In genomic region chr10:11515596-11516418, GRCh38 we compare ENCODE assay signal across 8 cellular contexts.
A peak's percentile ranks its signal among the peaks of the same experiment; 100 is the strongest.
DNase-seq lines count a peak whose midpoint lies in the region; ATAC-seq, FAIRE-seq and TF ChIP-seq lines count a peak whose summit lies in the region.

No MANE protein-coding gene starts in this region.

- no peak overlapping the region for H3K56ac ChIP-seq in H1 (replicated peaks; ENCODE audit: insufficient read length, low read depth, low read length)

- 64% methylated on average over 5 of the region's 5 CpGs; no CpG with 5 or more reads in 1 of the 2 experiments for WGBS in H1 (ENCODE audit: extremely low coverage in 1 of 2, insufficient coverage in 1 of 2, insufficient read length in 1 of 2, insufficient replicate concordance in 2 of 2, low coverage in 1 of 2, low lambda C conversion rate in 2 of 2, missing lambda C conversion rate in 1 of 2), 2 experiments

- peaks cover 0 to 4% of the 10 kb centered on the region in 2 experiments; a peak in 1 of 4 replicates for H3K79me2 ChIP-seq in H1 (ENCODE audit: control insufficient read depth in 1 of 2, insufficient read depth in 2 of 2, low read length in 2 of 2)

- CTCF ChIA-PET in HEK293 (lab: Yijun Ruan, JAX): interaction anchor here (0.5 to 3.9 kb wide), 23 partner anchors 8 to 1229 kb away, joined by 3 to 59 read pairs (median 4); no protein-coding TSS in a partner anchor
- CTCF ChIA-PET in H1 (lab: Charles Lee; ENCODE audit: partially characterized antibody): interaction anchor here (0.7 to 3.5 kb wide), 21 partner anchors 10 to 414 kb away, joined by 3 to 80 read pairs (median 4); no protein-coding TSS in a partner anchor

- POLR2A ChIA-PET in HEK293 (lab: Yijun Ruan, JAX) (no interaction called here), H1 (lab: Charles Lee; ENCODE audit: partially characterized antibody) (interaction anchor here (0.7 to 1.1 kb wide), 2 partner anchors 14 to 242 kb away, joined by 3 to 8 read pairs; no protein-coding TSS in a partner anchor)

- H3K36me3 ChIP-seq in HEK293 (ENCODE audit: control insufficient read depth in 2 of 2, insufficient read depth in 1 of 2, low read length in 2 of 2) (no peaks in the 10 kb centered on the region), WERI-Rb-1 (no peaks in the 10 kb centered on the region), H1 (ENCODE audit: control insufficient read depth in 2 of 4, insufficient read depth in 4 of 4, low read length in 3 of 4) (0 out of 8 replicates have a peak, but pooled peaks cover 0 to 4% (median 2%) of the 10 kb centered on the region in 4 experiments), mucosa of descending colon (ENCODE audit: low read depth) (no peaks in the 10 kb centered on the region), uterus (no peaks in the 10 kb centered on the region)

- no peak overlapping the region for H3K4me2 ChIP-seq in H1 (ENCODE audit: insufficient read depth in 1 of 2, low read depth in 2 of 2, low read length in 2 of 2)

- no peak overlapping the region for H2BK120ac ChIP-seq in H1 (replicated peaks; ENCODE audit: low read depth, low read length)

- H3K27ac ChIP-seq in HEK293 (ENCODE audit: extremely low read depth, low read depth, low read length) (no peak overlapping the region), WERI-Rb-1 (no peak overlapping the region), H1 (ENCODE audit: low read depth, low read length) (no peak overlapping the region), uterus (no peak overlapping the region)

- H3K4me1 ChIP-seq in HEK293 (ENCODE audit: control insufficient read depth, insufficient read depth, low read length) (no peaks in the 10 kb centered on the region), H1 (replicated peaks in 1 of 4; ENCODE audit: control insufficient read depth in 3 of 4, insufficient read depth in 4 of 4, low read length in 3 of 4) (peaks cover 0 to 5% (median 0%) of the 10 kb centered on the region in 4 experiments; a peak in 1 of 7 replicates), mucosa of descending colon (ENCODE audit: low read depth) (no peaks in the 10 kb centered on the region), uterus (no peaks in the 10 kb centered on the region)

- no peak overlapping the region for H4K91ac ChIP-seq in H1 (replicated peaks; ENCODE audit: insufficient read length, low read length)

- H2BK15ac ChIP-seq in H1 (ENCODE audit: low read length): no peak overlapping the region

- DNase-seq in A172 (ENCODE audit: low spot score): peak; percentile 47
- peak; percentile 31 for DNase-seq in GF-D8 (lab: John Stamatoyannopoulos, UW)
- peak; percentile 62 for DNase-seq in MV-4-11 (lab: John Stamatoyannopoulos, UW)
- DNase-seq in WERI-Rb-1: peak; percentile 19
- DNase-seq in H1 (ENCODE audit: low read depth in 1 of 2, low spot score in 2 of 2): no peak
- DNase-seq in mucosa of descending colon: peak in 1 of 3 donors; percentile 73
- DNase-seq in uterus: peak; percentile 27 to 43

- H3K23ac ChIP-seq in H1 (ENCODE audit: insufficient read length): no peak overlapping the region

- no peak overlapping the region for H4K5ac ChIP-seq in H1 (ENCODE audit: insufficient read length, low read depth, low read length)

- H3K79me1 ChIP-seq in H1 (ENCODE audit: low read depth, low read length): no peaks in the 10 kb centered on the region; the same call in 1 of the 2 replicates

- ATAC-seq in mucosa of descending colon: peak; percentile 86

- peak; percentile 52; the same call in 1 of the 2 replicates for TF ChIP-seq CTCF in HEK293 (tag by site-specific recombination; IDR thresholded peaks at IDR 0.05)
- peak; percentile 49 for TF ChIP-seq CTCF in WERI-Rb-1 (IDR thresholded peaks at IDR 0.05; ENCODE audit: low read depth, low read length)
- TF ChIP-seq CTCF in H1 (IDR thresholded peaks at IDR 0.05; ENCODE audit: control extremely low read depth in 1 of 3, insufficient read depth in 1 of 3, low read depth in 1 of 3, low read length in 3 of 3): peak in 2 of 3 experiments; percentile 62 to 79; a peak in 3 of 4 replicates
- peak; percentile 28 for TF ChIP-seq CTCF in mucosa of descending colon (IDR thresholded peaks at IDR 0.05)
- TF ChIP-seq CTCF in uterus (IDR thresholded peaks at IDR 0.05): peak; percentile 74 to 90 (median 82)

- H2AFZ ChIP-seq in H1 (ENCODE audit: low read length): no peak overlapping the region

- TF ChIP-seq RAD21 in H1 (IDR thresholded peaks at IDR 0.05 in 1 of 2, conservative IDR thresholded peaks at IDR 0.05 in 1 of 2; ENCODE audit: low read depth in 2 of 2, low read length in 2 of 2): peak; percentile 90 to 93

- no peak overlapping the region for H3K18ac ChIP-seq in H1 (ENCODE audit: extremely low read depth, low read length)

- no peak overlapping the region for H4K8ac ChIP-seq in H1 (ENCODE audit: extremely low read depth, insufficient read depth, low read length)

- no peaks in the 10 kb centered on the region for H3K9me3 ChIP-seq in HEK293 (ENCODE audit: control insufficient read depth, insufficient read depth, low read depth, low read length)
- no peaks in the 10 kb centered on the region for H3K9me3 ChIP-seq in WERI-Rb-1 (ENCODE audit: severe bottlenecking)
- H3K9me3 ChIP-seq in H1 (ENCODE audit: insufficient read depth in 2 of 2, low read depth in 1 of 2, low read length in 1 of 2): no peaks in the 10 kb centered on the region
- no peaks in the 10 kb centered on the region for H3K9me3 ChIP-seq in mucosa of descending colon
- H3K9me3 ChIP-seq in uterus: no peaks in the 10 kb centered on the region

- no peak overlapping the region for H2BK5ac ChIP-seq in H1 (ENCODE audit: low read depth, low read length)

- FAIRE-seq in H1 (lab: Jason Lieb, UNC): peak; percentile 79

- H3K9ac ChIP-seq in H1 (replicated peaks in 1 of 4; ENCODE audit: extremely low read depth in 1 of 4, low read depth in 3 of 4, low read length in 3 of 4): no peak overlapping the region

- H2BK20ac ChIP-seq in H1 (ENCODE audit: low read length): no peak overlapping the region

- H3K27me3 ChIP-seq in WERI-Rb-1 (ENCODE audit: insufficient read depth, low read depth, severe bottlenecking) (no peaks in the 10 kb centered on the region), H1 (replicated peaks in 1 of 4; ENCODE audit: control insufficient read depth in 3 of 4, extremely low read depth in 1 of 4, insufficient read depth in 3 of 4, low read length in 3 of 4) (no peaks in the 10 kb centered on the region), uterus (no peaks in the 10 kb centered on the region)

- peaks cover 0 to 2% of the 10 kb centered on the region in 2 experiments for H4K20me1 ChIP-seq in H1 (replicated peaks in 1 of 2; ENCODE audit: control insufficient read depth in 1 of 2, insufficient read depth in 2 of 2, low read length in 2 of 2)

- TF ChIP-seq EP300 in H1 (IDR thresholded peaks at IDR 0.05; ENCODE audit: borderline replicate concordance in 1 of 2, low read depth in 2 of 2, low read length in 2 of 2): no peak

- H3K23me2 ChIP-seq in H1 (ENCODE audit: low read depth, low read length): no peaks in the 10 kb centered on the region; the same call in 1 of the 2 replicates

- no peak overlapping the region for H3K14ac ChIP-seq in H1 (ENCODE audit: insufficient read length)

- intact Hi-C loops in mucosa of descending colon (cut with DNase I, micrococcal nuclease): loop anchor here (1.0 to 10.0 kb wide), 3 partner anchors 209 to 242 kb away; no protein-coding TSS in a partner anchor
- intact Hi-C loops in uterus (cut with DNase I; ENCODE audit: low total_unique reads): loop anchor here (10.0 kb wide), 2 partner anchors 209 to 239 kb away; no protein-coding TSS in a partner anchor

- TF ChIP-seq POLR2A in H1 (IDR thresholded peaks at IDR 0.05; ENCODE audit: control extremely low read depth in 1 of 2, low read depth in 2 of 2, low read length in 2 of 2) (no peak), uterus (IDR thresholded peaks at IDR 0.05) (no peak)

- no peak overlapping the region for H3K4me3 ChIP-seq in HEK293 (ENCODE audit: low read depth, low read length)
- no peak overlapping the region for H3K4me3 ChIP-seq in WERI-Rb-1 (ENCODE audit: low read depth, low read length)
- no peak overlapping the region for H3K4me3 ChIP-seq in H1 (ENCODE audit: extremely low read depth in 1 of 4, insufficient read depth in 2 of 4, low read depth in 3 of 4, low read length in 4 of 4)
- no peak overlapping the region for H3K4me3 ChIP-seq in mucosa of descending colon
- H3K4me3 ChIP-seq in uterus: no peak overlapping the region

- H2AK5ac ChIP-seq in H1 (ENCODE audit: low read depth, low read length): no peak overlapping the region

- H3K4ac ChIP-seq in H1 (replicated peaks; ENCODE audit: insufficient read length, low read depth, low read length): no peak overlapping the region

- no peak overlapping the region for H2BK12ac ChIP-seq in H1 (ENCODE audit: low read depth, low read length)

TF ChIP-seq in HEK293, 187 proteins besides CTCF, POLR2A, EP300 and RAD21:
- peak; percentile 89 for TF ChIP-seq ZNF654 (tag by site-specific recombination; IDR thresholded peaks at IDR 0.05; ENCODE audit: low read depth)
- peak; percentile 32; the same call in 1 of the 2 replicates for TF ChIP-seq ZNF660 (tag by site-specific recombination; IDR thresholded peaks at IDR 0.05)
- no peak for TF ChIP-seq ZNF140 (tag by site-specific recombination; IDR thresholded peaks at IDR 0.05)

TF ChIP-seq in H1, 55 proteins besides CTCF, POLR2A, EP300 and RAD21 (continues in another document):
- TF ChIP-seq GABPA (IDR thresholded peaks at IDR 0.05; ENCODE audit: borderline replicate concordance, insufficient read depth, low read length) (no peak), CHD1 (IDR thresholded peaks at IDR 0.05; ENCODE audit: low read depth, low read length) (no peak), KDM1A (IDR thresholded peaks at IDR 0.05; ENCODE audit: borderline replicate concordance, low read length) (no peak), MAFK (IDR thresholded peaks at IDR 0.05; ENCODE audit: low read depth, low read length) (no peak), NANOG (IDR thresholded peaks at IDR 0.05; ENCODE audit: insufficient read depth, low read depth, low read length, poor library complexity, severe bottlenecking) (no peak), SP2 (IDR thresholded peaks at IDR 0.05; ENCODE audit: low read length) (no peak)
- TF ChIP-seq, protein P1, sequence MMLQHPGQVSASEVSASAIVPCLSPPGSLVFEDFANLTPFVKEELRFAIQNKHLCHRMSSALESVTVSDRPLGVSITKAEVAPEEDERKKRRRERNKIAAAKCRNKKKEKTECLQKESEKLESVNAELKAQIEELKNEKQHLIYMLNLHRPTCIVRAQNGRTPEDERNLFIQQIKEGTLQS (IDR thresholded peaks at IDR 0.05; ENCODE audit: insufficient read depth, low read depth, low read length): no peak

Comparison
In these comparisons a context has a peak if more than half of its experiments do, and no peak if none do; other contexts are left out.
1. DNase-seq: peak in A172 (single experiment), GF-D8 (single experiment), MV-4-11 (single experiment), WERI-Rb-1 (single experiment) and uterus (2 of 2); none in H1 (0 of 2).
2. CTCF ChIP-seq: peak in every context shown above with its lines; median percentile 82 in uterus; 70 in H1; 52 in HEK293; 49 in WERI-Rb-1; 28 in mucosa of descending colon.